8 cellular contexts compared by ENCODE assay signal in the genomic region with DNA sequence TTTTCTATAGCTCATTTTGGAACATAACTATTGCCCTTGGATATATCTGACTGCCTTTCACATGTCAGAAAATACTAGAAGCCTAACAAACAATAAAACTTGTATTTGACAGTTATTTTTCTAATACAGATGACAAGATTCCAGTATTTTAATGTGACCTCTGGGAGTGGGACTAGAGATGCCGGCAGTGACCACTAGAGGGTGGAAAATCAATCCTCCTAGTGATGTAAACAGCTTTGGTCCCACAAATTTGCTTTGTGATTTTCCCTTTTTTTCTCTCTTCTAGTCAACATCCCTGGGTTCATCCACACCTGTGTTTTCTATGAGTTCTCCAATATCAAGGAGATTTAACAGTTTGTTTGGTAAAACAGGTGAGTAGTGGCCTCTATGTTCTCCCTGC.
DNase-seq lines count a peak whose midpoint lies in the region; ATAC-seq, FAIRE-seq and TF ChIP-seq lines count a peak whose summit lies in the region.
"Not testable (repeated sequence)": the region's sequence is repeated elsewhere in the genome, so short reads cannot be mapped to it uniquely, and the experiment has no call there.

No MANE protein-coding gene starts in this region.

- TF ChIP-seq CTCF in A549 (IDR thresholded peaks at IDR 0.05) (0 out of 3 replicates have a peak, but pooled peaks have one; percentile 8), fibroblast of the aortic adventitia (IDR thresholded peaks at IDR 0.05; ENCODE audit: insufficient read depth, low read length) (peak; percentile 19), neural crest cell (conservative IDR thresholded peaks at IDR 0.05) (peak; percentile 53)

- DNase-seq in A549 (ENCODE audit: low read depth in 1 of 2, low spot score in 1 of 2); fibroblast of the aortic adventitia (ENCODE audit: low read depth); neural crest cell (ENCODE audit: low read depth, low spot score): not testable (repeated sequence)
- peak; percentile 4 for DNase-seq in NCI-H82 (lab: John Stamatoyannopoulos, UW)
- DNase-seq in activated naive CD4-positive, alpha-beta T cell treated with anti-CD3 and anti-CD28 coated beads for 36 hours, result peak; percentile 7

- TF ChIP-seq POLR2A in A549 (IDR thresholded peaks at IDR 0.05; ENCODE audit: low read length), result not testable (repeated sequence)

- POLR2A ChIA-PET in A549 (lab: Yijun Ruan, JAX), result not testable (repeated sequence)

- not testable (repeated sequence) for H3K27ac ChIP-seq in A549

- 0% methylated on average over 1 of the region's 1 CpG for WGBS in A549 (ENCODE audit: missing lambda C conversion rate)

- not testable (repeated sequence) for H3K9me3 ChIP-seq in A549

- FAIRE-seq in A549 (lab: Jason Lieb, UNC), result not testable (repeated sequence)

- H3K4me1 Mint-ChIP-seq in activated naive CD4-positive, alpha-beta T cell treated with anti-CD3 and anti-CD28 coated beads for 36 hours (ENCODE audit: low read depth); neural crest cell: not testable (repeated sequence)

- peak; percentile 54 to 76; a peak in 3 of 6 replicates for ATAC-seq in A549
- ATAC-seq in GM18520 (IDR thresholded peaks at IDR 0.05; ENCODE audit: unreplicated experiment), result peak; percentile 44
- peak; percentile 60 for ATAC-seq in GM21825 (IDR thresholded peaks at IDR 0.05; ENCODE audit: unreplicated experiment)
- ATAC-seq in HG03159 (IDR thresholded peaks at IDR 0.05; ENCODE audit: unreplicated experiment), result peak; percentile 80

- CTCF ChIA-PET in A549 (lab: Yijun Ruan, JAX); activated naive CD4-positive, alpha-beta T cell treated with anti-CD3 and anti-CD28 coated beads for 36 hours (lab: Charles Lee): not testable (repeated sequence)

- intact Hi-C loops in activated naive CD4-positive, alpha-beta T cell treated with anti-CD3 and anti-CD28 coated beads for 36 hours (cut with micrococcal nuclease), result not testable (repeated sequence)

- TF ChIP-seq EP300 in A549 (IDR thresholded peaks at IDR 0.05), result not testable (repeated sequence)

- not testable (repeated sequence) for H3K9me3 Mint-ChIP-seq in activated naive CD4-positive, alpha-beta T cell treated with anti-CD3 and anti-CD28 coated beads for 36 hours; neural crest cell

- not testable (repeated sequence) for H3K4me1 ChIP-seq in A549

- H3K27ac Mint-ChIP-seq in activated naive CD4-positive, alpha-beta T cell treated with anti-CD3 and anti-CD28 coated beads for 36 hours; neural crest cell (ENCODE audit: unreplicated experiment): not testable (repeated sequence)

- not testable (repeated sequence) for H3K27me3 Mint-ChIP-seq in activated naive CD4-positive, alpha-beta T cell treated with anti-CD3 and anti-CD28 coated beads for 36 hours (ENCODE audit: low read depth)
- peaks cover 43% of the 10 kb centered on the region for H3K27me3 Mint-ChIP-seq in neural crest cell (ENCODE audit: low read depth)

- H3K4me2 ChIP-seq in A549, result not testable (repeated sequence)

- TF ChIP-seq RAD21 in A549 (conservative IDR thresholded peaks at IDR 0.05 in 1 of 2, IDR thresholded peaks at IDR 0.05 in 1 of 2), result not testable (repeated sequence)

- H3K36me3 Mint-ChIP-seq in activated naive CD4-positive, alpha-beta T cell treated with anti-CD3 and anti-CD28 coated beads for 36 hours (ENCODE audit: low read depth); neural crest cell (ENCODE audit: low read depth): not testable (repeated sequence)

- H3K4me3 ChIP-seq in A549; fibroblast of the aortic adventitia (ENCODE audit: low read depth, low read length): not testable (repeated sequence)

- H3K4me3 Mint-ChIP-seq in activated naive CD4-positive, alpha-beta T cell treated with anti-CD3 and anti-CD28 coated beads for 36 hours; neural crest cell: not testable (repeated sequence)
